Comparison of ENCODE assay signal across 19 cellular contexts in genomic region chr14:95262511-95262891, GRCh38.
"Had no signal": no experiment of that assay in that cellular context is flagged by ENCODE, and none has a peak within 500 bp of the region (broad histone marks: within the 10 kb centered on the region; RNA-seq: fewer than 3 reads in every experiment).

No MANE protein-coding gene starts in this region.

- H3K27me3 ChIP-seq: ascending aorta, esophagus muscularis mucosa, upper lobe of left lung had no signal

- H3K9me3 ChIP-seq: ascending aorta, esophagus muscularis mucosa, upper lobe of left lung had no signal

- H3K27ac Mint-ChIP-seq: activated CD4-positive, alpha-beta memory T cell treated with anti-CD3 and anti-CD28 coated beads, Interleukin-2, amount 10 ng/mL, durations not matched to agents 7 days and 5 days; activated naive CD4-positive, alpha-beta T cell treated with anti-CD3 and anti-CD28 coated beads, Interleukin-2, amount 50 U/mL, for 24 hours had no signal

- H3K36me3 ChIP-seq: ascending aorta, esophagus muscularis mucosa, upper lobe of left lung had no signal

- H3K4me3 ChIP-seq: ascending aorta, esophagus muscularis mucosa, lung, SK-N-MC, skin epidermis, upper lobe of left lung had no signal

- H3K27ac ChIP-seq: ascending aorta, SK-N-MC, skin epidermis had no signal

- DNase-seq: activated CD4-positive, alpha-beta memory T cell treated with anti-CD3 and anti-CD28 coated beads, Interleukin-2, amount 10 ng/mL, durations not matched to agents 7 days and 5 days; activated CD4-positive, alpha-beta T cell treated with anti-CD3 and anti-CD28 coated beads for 4 hours; activated effector memory CD4-positive, alpha-beta T cell treated with Interleukin-2 at 50 U/mL for 16 hours; activated T-cell treated with anti-CD3 and anti-CD28 coated beads, Interleukin-2, amount 50 U/mL, for 48 hours; effector CD8-positive, alpha-beta T cell; midbrain; occipital lobe; stimulated activated CD4-positive, alpha-beta T cell treated with anti-CD3 and anti-CD28 coated beads, Interleukin-15, amount 100 ng/mL, for 24 hours; stimulated activated CD4-positive, alpha-beta T cell treated with anti-CD3 and anti-CD28 coated beads, Interleukin-2, amount 100 ng/mL, for 48 hours; stimulated activated naive CD8-positive, alpha-beta T cell treated with anti-CD3 and anti-CD28 coated beads, Interleukin-15, amount 100 ng/mL, for 72 hours had no signal

- H3K27me3 Mint-ChIP-seq: activated naive CD4-positive, alpha-beta T cell treated with anti-CD3 and anti-CD28 coated beads, Interleukin-2, amount 50 U/mL, for 24 hours; progenitor cell of endocrine pancreas; stimulated activated naive CD8-positive, alpha-beta T cell treated with anti-CD3 and anti-CD28 coated beads, Interleukin-15, amount 100 ng/mL, for 72 hours had no signal

- H3K4me3 Mint-ChIP-seq: activated CD4-positive, alpha-beta memory T cell treated with anti-CD3 and anti-CD28 coated beads, Interleukin-2, amount 10 ng/mL, durations not matched to agents 7 days and 5 days; activated naive CD4-positive, alpha-beta T cell treated with anti-CD3 and anti-CD28 coated beads, Interleukin-2, amount 50 U/mL, for 24 hours; nephron; stimulated activated naive CD8-positive, alpha-beta T cell treated with anti-CD3 and anti-CD28 coated beads, Interleukin-15, amount 100 ng/mL, for 72 hours had no signal

- H3K36me3 Mint-ChIP-seq: activated naive CD4-positive, alpha-beta T cell treated with anti-CD3 and anti-CD28 coated beads, Interleukin-2, amount 50 U/mL, for 24 hours had no signal

- H3K9me3 Mint-ChIP-seq: activated CD4-positive, alpha-beta memory T cell treated with anti-CD3 and anti-CD28 coated beads, Interleukin-2, amount 10 ng/mL, durations not matched to agents 7 days and 5 days had no signal

- H3K4me1 ChIP-seq: ascending aorta had no signal
